19 cellular contexts compared by ENCODE assay signal in the genomic region with DNA sequence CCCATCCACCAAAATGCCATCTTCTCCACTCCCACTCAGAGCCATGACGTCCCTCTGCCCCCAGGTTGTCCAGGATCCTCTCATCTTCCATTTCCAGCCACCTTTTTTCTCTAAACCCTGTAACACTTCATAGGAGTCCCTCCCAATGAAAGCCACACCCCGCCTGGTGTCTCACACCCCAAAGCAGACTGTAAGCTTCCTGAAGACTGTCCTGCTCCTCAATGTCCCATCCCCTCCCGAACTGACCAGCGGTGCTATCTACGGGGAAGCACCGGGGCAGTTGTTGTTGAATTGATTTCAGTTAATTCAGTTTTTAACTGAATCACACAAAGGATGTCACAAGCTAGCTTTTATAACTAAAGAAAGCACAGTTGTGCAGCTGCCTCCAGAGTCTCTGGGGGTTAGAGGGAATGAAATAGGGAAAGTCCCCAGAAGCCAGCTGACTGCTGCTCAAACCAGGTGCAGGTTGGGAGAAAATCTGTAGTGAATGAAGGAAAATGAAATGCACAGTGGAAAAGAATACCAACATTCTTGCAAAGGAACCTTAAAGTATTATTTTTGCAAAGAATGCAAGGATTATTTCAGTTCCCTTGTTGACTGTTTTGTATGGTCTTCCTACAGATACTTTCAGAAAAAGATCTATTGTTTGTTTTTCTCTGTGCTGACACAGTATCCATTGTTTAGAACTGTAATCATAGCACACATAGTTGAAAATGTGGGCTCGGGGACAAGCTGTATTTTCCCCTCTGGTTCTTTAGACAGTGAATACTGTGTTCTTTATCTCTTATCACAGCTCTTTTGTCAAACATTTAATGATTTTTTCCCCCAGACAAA.
DNase-seq lines count a peak whose midpoint lies in the region; TF ChIP-seq lines count a peak whose summit lies in the region.
"Had no signal": no experiment of that assay in that cellular context is flagged by ENCODE, and none has a peak within 500 bp of the region (broad histone marks: within the 10 kb centered on the region; RNA-seq: fewer than 3 reads in every experiment).

No MANE protein-coding gene starts in this region.

- H3K27me3 Mint-ChIP-seq in MCF 10A (ENCODE audit: insufficient read depth, unreplicated experiment): no peaks in the 10 kb centered on the region

- H3K4me1 ChIP-seq in HAP-1 (peaks cover 17% of the 10 kb centered on the region), esophagus muscularis mucosa (peaks cover 0 to 5% (median 0%) of the 10 kb centered on the region in 4 donors)
- H3K4me1 ChIP-seq: thyroid gland had no signal

- CTCF ChIA-PET in MCF 10A (lab: Yijun Ruan, JAX): interaction anchor here (1.6 kb wide), 1 partner anchor 21 kb away, joined by 4 read pairs; no protein-coding TSS in a partner anchor

- H3K36me3 Mint-ChIP-seq in MCF 10A (ENCODE audit: insufficient read depth, unreplicated experiment): no peaks in the 10 kb centered on the region

- H3K36me3 ChIP-seq in HAP-1 (replicated peaks) (no peaks in the 10 kb centered on the region), esophagus muscularis mucosa (no peaks in the 10 kb centered on the region)
- H3K36me3 ChIP-seq: heart left ventricle, SJSA1, thyroid gland had no signal

- in situ Hi-C loops in HAP-1 (cut with MboI; ENCODE audit: low sequenced_read_pairs): no loop called here
- in situ Hi-C loops in SK-MEL-5 (cut with HindIII; ENCODE audit: low pct_unique_long_range_greater_than_20kb, low sequenced_read_pairs): no loop called here

- TF ChIP-seq CTCF in esophagus muscularis mucosa (IDR thresholded peaks at IDR 0.05): no peak
- TF ChIP-seq CTCF in MCF 10A (IDR thresholded peaks at IDR 0.05; ENCODE audit: unreplicated experiment): no peak

- H3K27ac ChIP-seq in esophagus muscularis mucosa (replicated peaks in 1 of 4): no peak overlapping the region
- H3K27ac ChIP-seq: SJSA1, thyroid gland, VCaP had no signal

- no peak overlapping the region for H3K27ac Mint-ChIP-seq in MCF 10A (ENCODE audit: low read depth, unreplicated experiment)
- H3K27ac Mint-ChIP-seq: effector memory CD8-positive, alpha-beta T cell; T-helper 17 cell had no signal

- intact Hi-C loops in head of caudate nucleus (cut with DNase I): loop anchor here (5.0 kb wide), 1 partner anchor 155 kb away; no protein-coding TSS in a partner anchor
- intact Hi-C loops in esophagus muscularis mucosa (cut with DNase I): no loop called here
- intact Hi-C loops in MCF 10A (cut with micrococcal nuclease): no loop called here

- H3K4me3 Mint-ChIP-seq in MCF 10A (ENCODE audit: unreplicated experiment): no peak overlapping the region
- H3K4me3 Mint-ChIP-seq: effector memory CD8-positive, alpha-beta T cell; T-helper 17 cell had no signal

- no peak for TF ChIP-seq EP300 in esophagus muscularis mucosa (IDR thresholded peaks at IDR 0.05)

- no TSS peak for BruUV-seq in MCF 10A (replicated peaks; lab: Mats Ljungman, UMichigan)

- H3K9me3 ChIP-seq in HAP-1 (no peaks in the 10 kb centered on the region), esophagus muscularis mucosa (no peaks in the 10 kb centered on the region)
- H3K9me3 ChIP-seq: heart left ventricle, SJSA1, thyroid gland had no signal

- H3K4me1 Mint-ChIP-seq in MCF 10A (ENCODE audit: insufficient read depth, unreplicated experiment): no peaks in the 10 kb centered on the region
- H3K4me1 Mint-ChIP-seq: T-helper 17 cell had no signal

- H3K4me3 ChIP-seq in HAP-1: no peak overlapping the region
- no peak overlapping the region for H3K4me3 ChIP-seq in esophagus muscularis mucosa
- H3K4me3 ChIP-seq: heart left ventricle, SJSA1, thyroid gland had no signal

- H3K27me3 ChIP-seq in HAP-1 (ENCODE audit: low read depth) (no peaks in the 10 kb centered on the region), esophagus muscularis mucosa (no peaks in the 10 kb centered on the region)
- H3K27me3 ChIP-seq: heart left ventricle, SJSA1, thyroid gland had no signal

- H3K9me3 Mint-ChIP-seq in MCF 10A (ENCODE audit: unreplicated experiment): no peaks in the 10 kb centered on the region
- H3K9me3 Mint-ChIP-seq: effector memory CD8-positive, alpha-beta T cell had no signal

- WGBS in esophagus muscularis mucosa: 68% methylated on average over 7 of the region's 7 CpGs

- peak; percentile 33 to 41 for DNase-seq in HAP-1 (ENCODE audit: low spot score in 2 of 2)
- DNase-seq in SK-MEL-5 (ENCODE audit: low read depth, low spot score): peak; percentile 66
- DNase-seq in head of caudate nucleus: peak in 22 of 42 donors; percentile 6 to 81 (median 62)
- peak; percentile 90 for DNase-seq in putamen (ENCODE audit: low spot score)
- DNase-seq in esophagus muscularis mucosa (ENCODE audit: extremely low spot score): no peak
- no peak for DNase-seq in activated CD8-positive, alpha-beta memory T cell treated with anti-CD3 and anti-CD28 coated beads, Interleukin-2, amount 50 U/mL, for 4 hours
- no peak for DNase-seq in MCF 10A (ENCODE audit: unreplicated experiment)
- DNase-seq: activated gamma-delta T cell treated with Interleukin-2 at 50 U/mL for 16 hours; cerebellar nuclear complex; effector memory CD8-positive, alpha-beta T cell; heart left ventricle; KG1; mesendoderm; NCI-H2081 treated with DMSO at 0.1 percent for 48 hours; NCI-H774; T-helper 17 cell; thyroid gland had no signal

- POLR2A ChIA-PET in MCF 10A (lab: Yijun Ruan, JAX): interaction anchor here (0.7 kb wide), 1 partner anchor 1298 kb away, joined by 3 read pairs; no protein-coding TSS in a partner anchor

- TF ChIP-seq POLR2A in esophagus muscularis mucosa (IDR thresholded peaks at IDR 0.05; ENCODE audit: low read depth): no peak

Comparison
In these comparisons a context has a peak if more than half of its experiments do, and no peak if none do; other contexts are left out.
1. DNase-seq: peak in HAP-1 (2 of 2), SK-MEL-5 (single experiment), head of caudate nucleus (22 of 42) and putamen (single experiment); none in esophagus muscularis mucosa (single experiment), activated CD8-positive, alpha-beta memory T cell treated with anti-CD3 and anti-CD28 coated beads, Interleukin-2, amount 50 U/mL, for 4 hours (single experiment) and MCF 10A (single experiment).